ENCODE assay signal across 4 cellular contexts in the genomic region with DNA sequence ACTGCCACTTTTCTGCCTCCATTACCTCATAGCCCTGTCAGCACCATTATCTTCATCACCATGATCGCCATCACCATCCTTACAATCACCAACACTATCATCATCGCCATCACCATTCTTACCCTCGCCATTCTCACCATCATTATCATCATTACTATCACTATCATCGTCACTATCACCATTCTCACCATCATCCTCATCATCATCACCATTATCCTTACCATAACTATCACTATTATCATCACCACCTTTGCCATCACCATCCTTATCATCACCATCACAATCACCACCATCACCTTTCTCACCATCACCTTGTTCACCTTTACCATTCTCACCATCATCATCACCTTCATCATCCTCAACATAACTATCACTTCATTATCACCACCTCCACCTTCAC.
TF ChIP-seq lines count a peak whose summit lies in the region.
"Not testable (repeated sequence)": the region's sequence is repeated elsewhere in the genome, so short reads cannot be mapped to it uniquely, and the experiment has no call there.

No MANE protein-coding gene starts in this region.

TF ChIP-seq in HEK293, 187 proteins besides CTCF, POLR2A, EP300 and RAD21 (continues in another document):
- TF ChIP-seq YY2 (tag by site-specific recombination; IDR thresholded peaks at IDR 0.05) = 0 out of 2 replicates have a peak, but pooled peaks have one; percentile 29
- TF ChIP-seq, protein P1, sequence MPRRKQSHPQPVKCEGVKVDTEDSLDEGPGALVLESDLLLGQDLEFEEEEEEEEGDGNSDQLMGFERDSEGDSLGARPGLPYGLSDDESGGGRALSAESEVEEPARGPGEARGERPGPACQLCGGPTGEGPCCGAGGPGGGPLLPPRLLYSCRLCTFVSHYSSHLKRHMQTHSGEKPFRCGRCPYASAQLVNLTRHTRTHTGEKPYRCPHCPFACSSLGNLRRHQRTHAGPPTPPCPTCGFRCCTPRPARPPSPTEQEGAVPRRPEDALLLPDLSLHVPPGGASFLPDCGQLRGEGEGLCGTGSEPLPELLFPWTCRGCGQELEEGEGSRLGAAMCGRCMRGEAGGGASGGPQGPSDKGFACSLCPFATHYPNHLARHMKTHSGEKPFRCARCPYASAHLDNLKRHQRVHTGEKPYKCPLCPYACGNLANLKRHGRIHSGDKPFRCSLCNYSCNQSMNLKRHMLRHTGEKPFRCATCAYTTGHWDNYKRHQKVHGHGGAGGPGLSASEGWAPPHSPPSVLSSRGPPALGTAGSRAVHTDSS (tag by site-specific recombination; IDR thresholded peaks at IDR 0.05) = peak; percentile 89
- TF ChIP-seq, protein P2, sequence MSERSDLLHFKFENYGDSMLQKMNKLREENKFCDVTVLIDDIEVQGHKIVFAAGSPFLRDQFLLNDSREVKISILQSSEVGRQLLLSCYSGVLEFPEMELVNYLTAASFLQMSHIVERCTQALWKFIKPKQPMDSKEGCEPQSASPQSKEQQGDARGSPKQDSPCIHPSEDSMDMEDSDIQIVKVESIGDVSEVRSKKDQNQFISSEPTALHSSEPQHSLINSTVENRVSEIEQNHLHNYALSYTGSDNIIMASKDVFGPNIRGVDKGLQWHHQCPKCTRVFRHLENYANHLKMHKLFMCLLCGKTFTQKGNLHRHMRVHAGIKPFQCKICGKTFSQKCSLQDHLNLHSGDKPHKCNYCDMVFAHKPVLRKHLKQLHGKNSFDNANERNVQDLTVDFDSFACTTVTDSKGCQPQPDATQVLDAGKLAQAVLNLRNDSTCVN (tag by site-specific recombination; optimal IDR thresholded peaks at IDR 0.05) = peak; percentile 19
- peak; percentile 57; the same call in 1 of the 2 replicates for TF ChIP-seq ZNF112 (tag by site-specific recombination; IDR thresholded peaks at IDR 0.05)
- TF ChIP-seq, protein P3, sequence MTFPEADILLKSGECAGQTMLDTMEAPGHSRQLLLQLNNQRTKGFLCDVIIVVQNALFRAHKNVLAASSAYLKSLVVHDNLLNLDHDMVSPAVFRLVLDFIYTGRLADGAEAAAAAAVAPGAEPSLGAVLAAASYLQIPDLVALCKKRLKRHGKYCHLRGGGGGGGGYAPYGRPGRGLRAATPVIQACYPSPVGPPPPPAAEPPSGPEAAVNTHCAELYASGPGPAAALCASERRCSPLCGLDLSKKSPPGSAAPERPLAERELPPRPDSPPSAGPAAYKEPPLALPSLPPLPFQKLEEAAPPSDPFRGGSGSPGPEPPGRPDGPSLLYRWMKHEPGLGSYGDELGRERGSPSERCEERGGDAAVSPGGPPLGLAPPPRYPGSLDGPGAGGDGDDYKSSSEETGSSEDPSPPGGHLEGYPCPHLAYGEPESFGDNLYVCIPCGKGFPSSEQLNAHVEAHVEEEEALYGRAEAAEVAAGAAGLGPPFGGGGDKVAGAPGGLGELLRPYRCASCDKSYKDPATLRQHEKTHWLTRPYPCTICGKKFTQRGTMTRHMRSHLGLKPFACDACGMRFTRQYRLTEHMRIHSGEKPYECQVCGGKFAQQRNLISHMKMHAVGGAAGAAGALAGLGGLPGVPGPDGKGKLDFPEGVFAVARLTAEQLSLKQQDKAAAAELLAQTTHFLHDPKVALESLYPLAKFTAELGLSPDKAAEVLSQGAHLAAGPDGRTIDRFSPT (tag by site-specific recombination; IDR thresholded peaks at IDR 0.05) = 0 out of 2 replicates have a peak, but pooled peaks have one; percentile 14
- 0 out of 2 replicates have a peak, but pooled peaks have one; percentile 35 for TF ChIP-seq SALL2 (tag by site-specific recombination; IDR thresholded peaks at IDR 0.05; ENCODE audit: borderline replicate concordance)

TF ChIP-seq in GM12878, 131 proteins besides CTCF, POLR2A, EP300 and RAD21:
- peak; percentile 65 for TF ChIP-seq FOXK2 (IDR thresholded peaks at IDR 0.05)
- TF ChIP-seq, protein P4, sequence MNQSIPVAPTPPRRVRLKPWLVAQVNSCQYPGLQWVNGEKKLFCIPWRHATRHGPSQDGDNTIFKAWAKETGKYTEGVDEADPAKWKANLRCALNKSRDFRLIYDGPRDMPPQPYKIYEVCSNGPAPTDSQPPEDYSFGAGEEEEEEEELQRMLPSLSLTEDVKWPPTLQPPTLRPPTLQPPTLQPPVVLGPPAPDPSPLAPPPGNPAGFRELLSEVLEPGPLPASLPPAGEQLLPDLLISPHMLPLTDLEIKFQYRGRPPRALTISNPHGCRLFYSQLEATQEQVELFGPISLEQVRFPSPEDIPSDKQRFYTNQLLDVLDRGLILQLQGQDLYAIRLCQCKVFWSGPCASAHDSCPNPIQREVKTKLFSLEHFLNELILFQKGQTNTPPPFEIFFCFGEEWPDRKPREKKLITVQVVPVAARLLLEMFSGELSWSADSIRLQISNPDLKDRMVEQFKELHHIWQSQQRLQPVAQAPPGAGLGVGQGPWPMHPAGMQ (IDR thresholded peaks at IDR 0.05; ENCODE audit: borderline replicate concordance) = peak; percentile 57; the same call in 1 of the 2 replicates
- TF ChIP-seq, protein P5, sequence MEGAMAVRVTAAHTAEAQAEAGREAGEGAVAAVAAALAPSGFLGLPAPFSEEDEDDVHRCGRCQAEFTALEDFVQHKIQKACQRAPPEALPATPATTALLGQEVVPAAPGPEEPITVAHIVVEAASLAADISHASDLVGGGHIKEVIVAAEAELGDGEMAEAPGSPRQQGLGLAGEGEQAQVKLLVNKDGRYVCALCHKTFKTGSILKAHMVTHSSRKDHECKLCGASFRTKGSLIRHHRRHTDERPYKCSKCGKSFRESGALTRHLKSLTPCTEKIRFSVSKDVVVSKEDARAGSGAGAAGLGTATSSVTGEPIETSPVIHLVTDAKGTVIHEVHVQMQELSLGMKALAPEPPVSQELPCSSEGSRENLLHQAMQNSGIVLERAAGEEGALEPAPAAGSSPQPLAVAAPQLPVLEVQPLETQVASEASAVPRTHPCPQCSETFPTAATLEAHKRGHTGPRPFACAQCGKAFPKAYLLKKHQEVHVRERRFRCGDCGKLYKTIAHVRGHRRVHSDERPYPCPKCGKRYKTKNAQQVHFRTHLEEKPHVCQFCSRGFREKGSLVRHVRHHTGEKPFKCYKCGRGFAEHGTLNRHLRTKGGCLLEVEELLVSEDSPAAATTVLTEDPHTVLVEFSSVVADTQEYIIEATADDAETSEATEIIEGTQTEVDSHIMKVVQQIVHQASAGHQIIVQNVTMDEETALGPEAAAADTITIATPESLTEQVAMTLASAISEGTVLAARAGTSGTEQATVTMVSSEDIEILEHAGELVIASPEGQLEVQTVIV (IDR thresholded peaks at IDR 0.05; ENCODE audit: borderline replicate concordance, partially characterized antibody) = peak; percentile 42

TF ChIP-seq in K562, 482 proteins besides CTCF, POLR2A, EP300 and RAD21:
- TF ChIP-seq TSC22D4 (tag; IDR thresholded peaks at IDR 0.05) = 0 out of 2 replicates have a peak, but pooled peaks have one; percentile 35

TF ChIP-seq in HepG2, 621 proteins besides CTCF, POLR2A, EP300 and RAD21:
- TF ChIP-seq ATM (IDR thresholded peaks at IDR 0.05; ENCODE audit: borderline replicate concordance) = peak; percentile 52; the same call in 1 of the 2 replicates
- peak; percentile 77 for TF ChIP-seq NFRKB (IDR thresholded peaks at IDR 0.05)
- TF ChIP-seq ARNT (IDR thresholded peaks at IDR 0.05) = peak; percentile 94
- peak; percentile 13; the same call in 1 of the 2 replicates for TF ChIP-seq RAD51 (IDR thresholded peaks at IDR 0.05; ENCODE audit: borderline replicate concordance)
- TF ChIP-seq NBN (conservative IDR thresholded peaks at IDR 0.05) = peak; percentile 99
- TF ChIP-seq, protein P6, sequence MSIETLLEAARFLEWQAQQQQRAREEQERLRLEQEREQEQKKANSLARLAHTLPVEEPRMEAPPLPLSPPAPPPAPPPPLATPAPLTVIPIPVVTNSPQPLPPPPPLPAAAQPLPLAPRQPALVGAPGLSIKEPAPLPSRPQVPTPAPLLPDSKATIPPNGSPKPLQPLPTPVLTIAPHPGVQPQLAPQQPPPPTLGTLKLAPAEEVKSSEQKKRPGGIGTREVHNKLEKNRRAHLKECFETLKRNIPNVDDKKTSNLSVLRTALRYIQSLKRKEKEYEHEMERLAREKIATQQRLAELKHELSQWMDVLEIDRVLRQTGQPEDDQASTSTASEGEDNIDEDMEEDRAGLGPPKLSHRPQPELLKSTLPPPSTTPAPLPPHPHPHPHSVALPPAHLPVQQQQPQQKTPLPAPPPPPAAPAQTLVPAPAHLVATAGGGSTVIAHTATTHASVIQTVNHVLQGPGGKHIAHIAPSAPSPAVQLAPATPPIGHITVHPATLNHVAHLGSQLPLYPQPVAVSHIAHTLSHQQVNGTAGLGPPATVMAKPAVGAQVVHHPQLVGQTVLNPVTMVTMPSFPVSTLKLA (IDR thresholded peaks at IDR 0.05) = peak; percentile 39; the same call in 1 of the 2 replicates
- peak; percentile 84 for TF ChIP-seq FOXP1 (IDR thresholded peaks at IDR 0.05)
- not testable (repeated sequence) for TF ChIP-seq FOXP1 (CRISPR knock-in tag; IDR thresholded peaks at IDR 0.05); ATF7 (CRISPR knock-in tag; IDR thresholded peaks at IDR 0.05); CREB1 (CRISPR knock-in tag; IDR thresholded peaks at IDR 0.05); SOX6 (CRISPR knock-in tag; IDR thresholded peaks at IDR 0.05); NONO (CRISPR knock-in tag; conservative IDR thresholded peaks at IDR 0.05); LCORL (CRISPR knock-in tag; IDR thresholded peaks at IDR 0.05); SP1 (CRISPR knock-in tag; IDR thresholded peaks at IDR 0.05); FOXA1 (CRISPR knock-in tag; IDR thresholded peaks at IDR 0.05)
- TF ChIP-seq, protein P7, sequence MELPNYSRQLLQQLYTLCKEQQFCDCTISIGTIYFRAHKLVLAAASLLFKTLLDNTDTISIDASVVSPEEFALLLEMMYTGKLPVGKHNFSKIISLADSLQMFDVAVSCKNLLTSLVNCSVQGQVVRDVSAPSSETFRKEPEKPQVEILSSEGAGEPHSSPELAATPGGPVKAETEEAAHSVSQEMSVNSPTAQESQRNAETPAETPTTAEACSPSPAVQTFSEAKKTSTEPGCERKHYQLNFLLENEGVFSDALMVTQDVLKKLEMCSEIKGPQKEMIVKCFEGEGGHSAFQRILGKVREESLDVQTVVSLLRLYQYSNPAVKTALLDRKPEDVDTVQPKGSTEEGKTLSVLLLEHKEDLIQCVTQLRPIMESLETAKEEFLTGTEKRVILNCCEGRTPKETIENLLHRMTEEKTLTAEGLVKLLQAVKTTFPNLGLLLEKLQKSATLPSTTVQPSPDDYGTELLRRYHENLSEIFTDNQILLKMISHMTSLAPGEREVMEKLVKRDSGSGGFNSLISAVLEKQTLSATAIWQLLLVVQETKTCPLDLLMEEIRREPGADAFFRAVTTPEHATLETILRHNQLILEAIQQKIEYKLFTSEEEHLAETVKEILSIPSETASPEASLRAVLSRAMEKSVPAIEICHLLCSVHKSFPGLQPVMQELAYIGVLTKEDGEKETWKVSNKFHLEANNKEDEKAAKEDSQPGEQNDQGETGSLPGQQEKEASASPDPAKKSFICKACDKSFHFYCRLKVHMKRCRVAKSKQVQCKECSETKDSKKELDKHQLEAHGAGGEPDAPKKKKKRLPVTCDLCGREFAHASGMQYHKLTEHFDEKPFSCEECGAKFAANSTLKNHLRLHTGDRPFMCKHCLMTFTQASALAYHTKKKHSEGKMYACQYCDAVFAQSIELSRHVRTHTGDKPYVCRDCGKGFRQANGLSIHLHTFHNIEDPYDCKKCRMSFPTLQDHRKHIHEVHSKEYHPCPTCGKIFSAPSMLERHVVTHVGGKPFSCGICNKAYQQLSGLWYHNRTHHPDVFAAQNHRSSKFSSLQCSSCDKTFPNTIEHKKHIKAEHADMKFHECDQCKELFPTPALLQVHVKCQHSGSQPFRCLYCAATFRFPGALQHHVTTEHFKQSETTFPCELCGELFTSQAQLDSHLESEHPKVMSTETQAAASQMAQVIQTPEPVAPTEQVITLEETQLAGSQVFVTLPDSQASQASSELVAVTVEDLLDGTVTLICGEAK (IDR thresholded peaks at IDR 0.05) = peak; percentile 42
- TF ChIP-seq, protein P7 (CRISPR knock-in tag; IDR thresholded peaks at IDR 0.05) = not testable (repeated sequence)
- peak; percentile 98 for TF ChIP-seq ZNF282 (IDR thresholded peaks at IDR 0.05; ENCODE audit: partially characterized antibody)
- TF ChIP-seq FOXK2 (IDR thresholded peaks at IDR 0.05) = peak; percentile 76
- peak; percentile 71 for TF ChIP-seq ATF7 (IDR thresholded peaks at IDR 0.05)
- peak; percentile 97 for TF ChIP-seq CREB1 (IDR thresholded peaks at IDR 0.05)
- peak; percentile 98 for TF ChIP-seq SOX6 (IDR thresholded peaks at IDR 0.05)
- peak; percentile 100 for TF ChIP-seq PLRG1 (conservative IDR thresholded peaks at IDR 0.05)
- TF ChIP-seq IKZF1 (IDR thresholded peaks at IDR 0.05) = peak; percentile 99; the same call in 1 of the 2 replicates
- peak; percentile 94; the same call in 1 of the 2 replicates for TF ChIP-seq NONO (IDR thresholded peaks at IDR 0.05)
- peak; percentile 100 for TF ChIP-seq PHB2 (IDR thresholded peaks at IDR 0.05; ENCODE audit: partially characterized antibody)
- peak; percentile 68 for TF ChIP-seq LCORL (IDR thresholded peaks at IDR 0.05)
- TF ChIP-seq, protein P8, sequence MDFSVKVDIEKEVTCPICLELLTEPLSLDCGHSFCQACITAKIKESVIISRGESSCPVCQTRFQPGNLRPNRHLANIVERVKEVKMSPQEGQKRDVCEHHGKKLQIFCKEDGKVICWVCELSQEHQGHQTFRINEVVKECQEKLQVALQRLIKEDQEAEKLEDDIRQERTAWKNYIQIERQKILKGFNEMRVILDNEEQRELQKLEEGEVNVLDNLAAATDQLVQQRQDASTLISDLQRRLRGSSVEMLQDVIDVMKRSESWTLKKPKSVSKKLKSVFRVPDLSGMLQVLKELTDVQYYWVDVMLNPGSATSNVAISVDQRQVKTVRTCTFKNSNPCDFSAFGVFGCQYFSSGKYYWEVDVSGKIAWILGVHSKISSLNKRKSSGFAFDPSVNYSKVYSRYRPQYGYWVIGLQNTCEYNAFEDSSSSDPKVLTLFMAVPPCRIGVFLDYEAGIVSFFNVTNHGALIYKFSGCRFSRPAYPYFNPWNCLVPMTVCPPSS (IDR thresholded peaks at IDR 0.05) = peak; percentile 98
- peak; percentile 77 for TF ChIP-seq SP1 (IDR thresholded peaks at IDR 0.05)
- peak; percentile 68; the same call in 1 of the 2 replicates for TF ChIP-seq FOXA1 (IDR thresholded peaks at IDR 0.05)
